ENCODE assay signal across 35 cellular contexts in the genomic region with DNA sequence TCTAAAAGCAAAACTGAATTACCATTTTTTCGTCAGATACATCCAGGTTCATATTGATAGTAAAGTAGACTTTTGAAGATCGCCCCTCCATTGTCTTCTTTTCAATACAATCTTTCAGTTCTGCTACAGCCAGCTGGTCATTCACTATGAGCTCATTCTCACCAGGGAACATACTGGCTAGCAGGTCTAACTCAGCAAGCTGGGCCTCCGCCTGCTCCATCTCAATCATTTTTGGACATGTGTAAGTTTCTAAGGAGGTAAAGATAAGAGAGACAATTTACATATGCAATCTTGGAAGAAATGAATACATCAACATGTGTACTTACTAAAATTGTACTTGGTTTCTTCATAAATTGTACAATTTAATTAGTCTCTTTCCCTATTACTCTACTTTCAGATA.
"Had no signal": no experiment of that assay in that cellular context is flagged by ENCODE, and none has a peak within 500 bp of the region (broad histone marks: within the 10 kb centered on the region; RNA-seq: fewer than 3 reads in every experiment).

No MANE protein-coding gene starts in this region.

- H3K4me2 ChIP-seq: SK-N-SH had no signal

- H3K4me1 ChIP-seq: Peyer's patch, SJSA1 had no signal

- H3K27ac ChIP-seq: adrenal gland, Peyer's patch, SJSA1 had no signal

- H3K9me3 ChIP-seq: adrenal gland, MG63, Peyer's patch, SK-N-SH had no signal

- H3K27me3 ChIP-seq: adrenal gland, MG63, Peyer's patch, SJSA1 had no signal

- H3K9ac ChIP-seq: SK-N-SH had no signal

- H3K9me3 Mint-ChIP-seq: activated CD4-positive, alpha-beta T cell treated with anti-CD3 and anti-CD28 coated beads, Interleukin-2, amount 10 ng/mL, durations not matched to agents 7 days and 5 days; activated naive CD4-positive, alpha-beta T cell treated with anti-CD3 and anti-CD28 coated beads for 36 hours; activated naive CD4-positive, alpha-beta T cell treated with anti-CD3 and anti-CD28 coated beads, Interleukin-2, amount 50 U/mL, for 72 hours; activated T-helper 2 cell treated with anti-CD3 and anti-CD28 coated beads, Interferon-gamma antibody, Interleukin-2, Interleukin-4, amounts not matched to agents 10 μg/mL and 5 μg/mL and 100 μg/mL, durations not matched to agents 14 hours and 24 hours and 36 hours; IgD-negative memory B cell; T-helper 1 cell treated with Interleukin-12 subunit alpha and Interleukin-12 subunit beta and Interleukin-4 antibody, amounts not matched to agents 30 μg/mL and 1 μg/mL, for 36 hours; T-helper 2 cell treated with Interferon-gamma antibody and Interleukin-4, amounts not matched to agents 5 μg/mL and 100 μg/mL, for 36 hours had no signal

- H3K4me3 ChIP-seq: adrenal gland, MG63, Peyer's patch, SJSA1 had no signal

- H3K27me3 Mint-ChIP-seq: activated CD4-positive, alpha-beta T cell treated with anti-CD3 and anti-CD28 coated beads for 36 hours; activated CD4-positive, alpha-beta T cell treated with anti-CD3 and anti-CD28 coated beads, Interleukin-2, amount 10 ng/mL, durations not matched to agents 7 days and 5 days; brain; IgD-negative memory B cell had no signal

- H3K4me3 Mint-ChIP-seq: activated CD4-positive, alpha-beta T cell treated with anti-CD3 and anti-CD28 coated beads for 36 hours; activated CD4-positive, alpha-beta T cell treated with anti-CD3 and anti-CD28 coated beads, Interleukin-2, amount 10 ng/mL, durations not matched to agents 7 days and 5 days; activated CD8-positive, alpha-beta T cell treated with anti-CD3 and anti-CD28 coated beads, Interleukin-2, amount 10 ng/mL, durations not matched to agents 7 days and 5 days; activated naive CD4-positive, alpha-beta T cell treated with anti-CD3 and anti-CD28 coated beads for 36 hours; brain; IgD-negative memory B cell; T-helper 1 cell treated with Interleukin-12 subunit alpha and Interleukin-12 subunit beta and Interleukin-4 antibody, amounts not matched to agents 30 μg/mL and 1 μg/mL, for 36 hours; T-helper 2 cell treated with Interferon-gamma antibody and Interleukin-4, amounts not matched to agents 5 μg/mL and 100 μg/mL, for 36 hours had no signal

- H3K27ac Mint-ChIP-seq: activated CD4-positive, alpha-beta T cell treated with anti-CD3 and anti-CD28 coated beads for 36 hours; activated CD4-positive, alpha-beta T cell treated with anti-CD3 and anti-CD28 coated beads, Interleukin-2, amount 10 ng/mL, durations not matched to agents 7 days and 5 days; activated CD8-positive, alpha-beta T cell treated with anti-CD3 and anti-CD28 coated beads, Interleukin-2, amount 10 ng/mL, durations not matched to agents 7 days and 5 days; activated naive CD4-positive, alpha-beta T cell treated with anti-CD3 and anti-CD28 coated beads for 36 hours; activated T-helper 2 cell treated with anti-CD3 and anti-CD28 coated beads, Interferon-gamma antibody, Interleukin-2, Interleukin-4, amounts not matched to agents 10 μg/mL and 5 μg/mL and 100 μg/mL, durations not matched to agents 14 hours and 24 hours and 36 hours; T-helper 1 cell treated with Interleukin-12 subunit alpha and Interleukin-12 subunit beta and Interleukin-4 antibody, amounts not matched to agents 30 μg/mL and 1 μg/mL, for 36 hours; T-helper 2 cell treated with Interferon-gamma antibody and Interleukin-4, amounts not matched to agents 5 μg/mL and 100 μg/mL, for 36 hours had no signal

- DNase-seq: activated CD4-positive, alpha-beta T cell treated with anti-CD3 and anti-CD28 coated beads for 36 hours; activated CD4-positive, alpha-beta T cell treated with anti-CD3 and anti-CD28 coated beads, Interleukin-2, amount 10 ng/mL, durations not matched to agents 7 days and 5 days; activated CD4-positive, alpha-beta T cell treated with anti-CD3 and anti-CD28 coated beads, Interleukin-2, amount 50 U/mL, for 48 hours; activated CD8-positive, alpha-beta memory T cell treated with anti-CD3 and anti-CD28 coated beads, Interleukin-2, amount 50 U/mL, for 48 hours; activated CD8-positive, alpha-beta T cell treated with anti-CD3 and anti-CD28 coated beads, Interleukin-2, amount 10 ng/mL, durations not matched to agents 7 days and 5 days; activated gamma-delta T cell; activated naive CD4-positive, alpha-beta T cell treated with anti-CD3 and anti-CD28 coated beads for 36 hours; adrenal gland; caudate nucleus; Kasumi-1; KG1; MG63; NCI-H1048; NCI-H1105 treated with DMSO at 0.1 percent for 48 hours; NCI-H1436; NCI-H1694; NCI-H1930; NCI-H2081 treated with DMSO at 0.1 percent for 48 hours; NCI-H345; NCI-H510A; NCI-H526; NCI-H748 treated with DMSO at 0.1 percent for 48 hours; NK-92 treated with Interleukin-12 subunit alpha and Interleukin-12 subunit beta, amount 100 ng/mL, for 24 hours; PC-3; Peyer's patch; RPMI8226; SHP77 treated with DMSO at 0.1 percent for 48 hours; SK-N-SH had no signal

- H3K4me1 Mint-ChIP-seq: activated CD4-positive, alpha-beta T cell treated with anti-CD3 and anti-CD28 coated beads for 36 hours had no signal

- ATAC-seq: activated CD4-positive, alpha-beta T cell treated with anti-CD3 and anti-CD28 coated beads for 36 hours; activated CD8-positive, alpha-beta T cell treated with anti-CD3 and anti-CD28 coated beads, Interleukin-2, amount 10 ng/mL, durations not matched to agents 7 days and 5 days; activated naive CD4-positive, alpha-beta T cell treated with anti-CD3 and anti-CD28 coated beads, Interleukin-2, amount 50 U/mL, for 72 hours; PC-3 had no signal
